In the genomic region with DNA sequence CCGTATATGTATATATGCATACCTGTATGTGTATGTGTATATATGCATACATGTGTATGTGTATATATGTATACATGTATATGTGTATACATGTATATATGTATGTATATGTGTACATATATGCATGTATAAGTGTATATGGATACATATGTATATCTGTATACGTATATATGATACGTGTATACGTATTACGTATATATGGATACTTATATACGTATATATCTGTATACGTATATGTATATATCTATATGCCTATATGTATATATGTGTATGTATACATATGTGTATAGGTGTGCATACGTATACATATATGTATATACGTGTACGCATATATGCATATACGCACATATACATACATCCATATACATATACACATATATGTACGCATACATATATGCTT, we compare ENCODE assay signal across 1 cellular context.
TF ChIP-seq lines count a peak whose summit lies in the region.

No MANE protein-coding gene starts in this region.

TF ChIP-seq in K562, 482 proteins besides CTCF, POLR2A, EP300 and RAD21 (continued from another document):
- TF ChIP-seq, protein P1, sequence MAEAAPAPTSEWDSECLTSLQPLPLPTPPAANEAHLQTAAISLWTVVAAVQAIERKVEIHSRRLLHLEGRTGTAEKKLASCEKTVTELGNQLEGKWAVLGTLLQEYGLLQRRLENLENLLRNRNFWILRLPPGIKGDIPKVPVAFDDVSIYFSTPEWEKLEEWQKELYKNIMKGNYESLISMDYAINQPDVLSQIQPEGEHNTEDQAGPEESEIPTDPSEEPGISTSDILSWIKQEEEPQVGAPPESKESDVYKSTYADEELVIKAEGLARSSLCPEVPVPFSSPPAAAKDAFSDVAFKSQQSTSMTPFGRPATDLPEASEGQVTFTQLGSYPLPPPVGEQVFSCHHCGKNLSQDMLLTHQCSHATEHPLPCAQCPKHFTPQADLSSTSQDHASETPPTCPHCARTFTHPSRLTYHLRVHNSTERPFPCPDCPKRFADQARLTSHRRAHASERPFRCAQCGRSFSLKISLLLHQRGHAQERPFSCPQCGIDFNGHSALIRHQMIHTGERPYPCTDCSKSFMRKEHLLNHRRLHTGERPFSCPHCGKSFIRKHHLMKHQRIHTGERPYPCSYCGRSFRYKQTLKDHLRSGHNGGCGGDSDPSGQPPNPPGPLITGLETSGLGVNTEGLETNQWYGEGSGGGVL (CRISPR knock-in tag; IDR thresholded peaks at IDR 0.05) = no peak
- peak; percentile 71; the same call in 1 of the 2 replicates for TF ChIP-seq PPARD (CRISPR knock-in tag; IDR thresholded peaks at IDR 0.05)
- TF ChIP-seq, protein P2, sequence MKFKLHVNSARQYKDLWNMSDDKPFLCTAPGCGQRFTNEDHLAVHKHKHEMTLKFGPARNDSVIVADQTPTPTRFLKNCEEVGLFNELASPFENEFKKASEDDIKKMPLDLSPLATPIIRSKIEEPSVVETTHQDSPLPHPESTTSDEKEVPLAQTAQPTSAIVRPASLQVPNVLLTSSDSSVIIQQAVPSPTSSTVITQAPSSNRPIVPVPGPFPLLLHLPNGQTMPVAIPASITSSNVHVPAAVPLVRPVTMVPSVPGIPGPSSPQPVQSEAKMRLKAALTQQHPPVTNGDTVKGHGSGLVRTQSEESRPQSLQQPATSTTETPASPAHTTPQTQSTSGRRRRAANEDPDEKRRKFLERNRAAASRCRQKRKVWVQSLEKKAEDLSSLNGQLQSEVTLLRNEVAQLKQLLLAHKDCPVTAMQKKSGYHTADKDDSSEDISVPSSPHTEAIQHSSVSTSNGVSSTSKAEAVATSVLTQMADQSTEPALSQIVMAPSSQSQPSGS (CRISPR knock-in tag; IDR thresholded peaks at IDR 0.05) = no peak
- TF ChIP-seq RBM14 (IDR thresholded peaks at IDR 0.05; ENCODE audit: borderline replicate concordance, insufficient read depth, low read depth, low read length) = no peak
